9 cellular contexts compared by ENCODE assay signal in genomic region chr6:43096451-43097097, GRCh38. TPM values are rescaled to one million over a fixed set of nuclear protein-coding genes. Genes with fewer than 3 reads are reported as not detected.
DNase-seq lines count a peak whose midpoint lies in the region; ATAC-seq, FAIRE-seq and TF ChIP-seq lines count a peak whose summit lies in the region.
"Had no signal": no experiment of that assay in that cellular context is flagged by ENCODE, and none has a peak within 500 bp of the region (broad histone marks: within the 10 kb centered on the region; RNA-seq: fewer than 3 reads in every experiment).

No MANE protein-coding gene starts in this region.

- ATAC-seq in HG03565 (IDR thresholded peaks at IDR 0.05; ENCODE audit: unreplicated experiment) (no peak), HG03139 (IDR thresholded peaks at IDR 0.05; ENCODE audit: unreplicated experiment) (no peak)

- H3K27me3 ChIP-seq in AG04450 (ENCODE audit: control insufficient read depth, insufficient read depth, low read length): no peaks in the 10 kb centered on the region

- DNase-seq in AG04450 (ENCODE audit: low read depth, low spot score): no peak
- no peak for DNase-seq in HTR-8/SVneo (ENCODE audit: insufficient read length, low spot score)
- DNase-seq in caudate nucleus (lab: John Stamatoyannopoulos, UW): peak in 2 of 61 donors; percentile 11 to 13
- peak; percentile 49 for DNase-seq in medulla oblongata (ENCODE audit: extremely low spot score)
- no peak for DNase-seq in NCI-H2029 treated with DMSO at 0.1 percent for 48 hours (lab: John Stamatoyannopoulos, UW)
- no peak for DNase-seq in cerebellum (ENCODE audit: low spot score)
- DNase-seq: activated naive CD8-positive, alpha-beta T cell treated with anti-CD3 and anti-CD28 coated beads for 36 hours had no signal

- peak overlapping the region; percentile 31; the same call in 1 of the 2 replicates for H3K4me3 ChIP-seq in AG04450 (ENCODE audit: low read depth, low read length)

- no peaks in the 10 kb centered on the region for H3K9me3 ChIP-seq in AG04450 (ENCODE audit: control insufficient read depth, insufficient read depth, low read length)

- POLR2A ChIA-PET in AG04450 (lab: Yijun Ruan, JAX): interaction anchor here (0.7 to 2.0 kb wide), 9 partner anchors 10 to 207 kb away, joined by 3 to 21 read pairs (median 5); partner anchors contain the start of genes CUL7, CUL9 and PTK7

- peak; percentile 33 for FAIRE-seq in HTR-8/SVneo (lab: Jason Lieb, UNC)

- H3K27ac ChIP-seq in AG04450 (ENCODE audit: low read depth, low read length): peak overlapping the region; percentile 88
- H3K27ac ChIP-seq in caudate nucleus (ENCODE audit: low read depth, low read length): peak overlapping the region; percentile 52

- CTCF ChIA-PET in AG04450 (lab: Charles Lee): interaction anchor here (1.0 to 2.0 kb wide), 3 partner anchors 18 to 48 kb away, joined by 4 to 7 read pairs (median 7); no protein-coding TSS in a partner anchor

- no peak for TF ChIP-seq CTCF in AG04450 (IDR thresholded peaks at IDR 0.05; ENCODE audit: low read depth, low read length)

RNA-seq across cellular contexts. Expression of gene PTK7, which starts 20.5 kb away (rescaled TPM):
- 146 and 179 TPM in 2 replicates for polyA plus RNA-seq in AG04450 (2011; rRNA removed)
- polyA minus RNA-seq in AG04450 (2011; rRNA and poly(A)+ RNA removed): 230 and 312 TPM in 2 replicates
- 53.7 TPM for total RNA-seq in cerebellum

RNA-seq across cellular contexts. Expression of gene KLC4, which starts 37.1 kb away (rescaled TPM):
- 9.1 and 10.2 TPM in 2 replicates for polyA plus RNA-seq in AG04450 (2011; rRNA removed)
- 10.4 and 14.7 TPM in 2 replicates for polyA minus RNA-seq in AG04450 (2011; rRNA and poly(A)+ RNA removed)
- 25.1 TPM for total RNA-seq in cerebellum

RNA-seq across cellular contexts. Expression of gene MRPL2, which starts 37.3 kb away (rescaled TPM):
- polyA plus RNA-seq in AG04450 (2011; rRNA removed): 19.3 and 19.4 TPM in 2 replicates
- 19.3 and 23.8 TPM in 2 replicates for polyA minus RNA-seq in AG04450 (2011; rRNA and poly(A)+ RNA removed)
- total RNA-seq in cerebellum: 5.6 TPM

RNA-seq across cellular contexts. Expression of gene CUL7, which starts 42.9 kb away (rescaled TPM):
- polyA plus RNA-seq in AG04450 (2011; rRNA removed): 37.5 and 44.8 TPM in 2 replicates
- polyA minus RNA-seq in AG04450 (2011; rRNA and poly(A)+ RNA removed): 71.2 and 104 TPM in 2 replicates
- 14.2 TPM for total RNA-seq in cerebellum
